Comparison of ENCODE assay signal across 1 cellular context in genomic region chr9:36572515-36573418, GRCh38.
TF ChIP-seq lines count a peak whose summit lies in the region.

MELK (plus strand) TSS chr9:36572895; CDS start chr9:36581682, 8,787 bp downstream.

TF ChIP-seq in HEK293, 187 proteins besides CTCF, POLR2A, EP300 and RAD21 (continued from another document):
- 0 out of 2 replicates have a peak, but pooled peaks have one; percentile 41 for TF ChIP-seq ZSCAN30 (tag by site-specific recombination; IDR thresholded peaks at IDR 0.05)
- TF ChIP-seq REST (tag by site-specific recombination; IDR thresholded peaks at IDR 0.05) = peak; percentile 17; the same call in 1 of the 2 replicates
- TF ChIP-seq KLF9 (tag by site-specific recombination; IDR thresholded peaks at IDR 0.05; ENCODE audit: low read depth) = peak; percentile 54
- TF ChIP-seq KLF8 (tag by site-specific recombination; IDR thresholded peaks at IDR 0.05) = peak; percentile 27; the same call in 1 of the 2 replicates
- peak; percentile 33; the same call in 1 of the 2 replicates for TF ChIP-seq KLF10 (tag by site-specific recombination; IDR thresholded peaks at IDR 0.05)
- TF ChIP-seq SP2 (tag by site-specific recombination; IDR thresholded peaks at IDR 0.05) = peak; percentile 48
- no peak for TF ChIP-seq ZBTB21 (tag by site-specific recombination; IDR thresholded peaks at IDR 0.05)
- TF ChIP-seq ZNF16 (tag by site-specific recombination; IDR thresholded peaks at IDR 0.05; ENCODE audit: low read depth) = no peak
- TF ChIP-seq, protein P1, sequence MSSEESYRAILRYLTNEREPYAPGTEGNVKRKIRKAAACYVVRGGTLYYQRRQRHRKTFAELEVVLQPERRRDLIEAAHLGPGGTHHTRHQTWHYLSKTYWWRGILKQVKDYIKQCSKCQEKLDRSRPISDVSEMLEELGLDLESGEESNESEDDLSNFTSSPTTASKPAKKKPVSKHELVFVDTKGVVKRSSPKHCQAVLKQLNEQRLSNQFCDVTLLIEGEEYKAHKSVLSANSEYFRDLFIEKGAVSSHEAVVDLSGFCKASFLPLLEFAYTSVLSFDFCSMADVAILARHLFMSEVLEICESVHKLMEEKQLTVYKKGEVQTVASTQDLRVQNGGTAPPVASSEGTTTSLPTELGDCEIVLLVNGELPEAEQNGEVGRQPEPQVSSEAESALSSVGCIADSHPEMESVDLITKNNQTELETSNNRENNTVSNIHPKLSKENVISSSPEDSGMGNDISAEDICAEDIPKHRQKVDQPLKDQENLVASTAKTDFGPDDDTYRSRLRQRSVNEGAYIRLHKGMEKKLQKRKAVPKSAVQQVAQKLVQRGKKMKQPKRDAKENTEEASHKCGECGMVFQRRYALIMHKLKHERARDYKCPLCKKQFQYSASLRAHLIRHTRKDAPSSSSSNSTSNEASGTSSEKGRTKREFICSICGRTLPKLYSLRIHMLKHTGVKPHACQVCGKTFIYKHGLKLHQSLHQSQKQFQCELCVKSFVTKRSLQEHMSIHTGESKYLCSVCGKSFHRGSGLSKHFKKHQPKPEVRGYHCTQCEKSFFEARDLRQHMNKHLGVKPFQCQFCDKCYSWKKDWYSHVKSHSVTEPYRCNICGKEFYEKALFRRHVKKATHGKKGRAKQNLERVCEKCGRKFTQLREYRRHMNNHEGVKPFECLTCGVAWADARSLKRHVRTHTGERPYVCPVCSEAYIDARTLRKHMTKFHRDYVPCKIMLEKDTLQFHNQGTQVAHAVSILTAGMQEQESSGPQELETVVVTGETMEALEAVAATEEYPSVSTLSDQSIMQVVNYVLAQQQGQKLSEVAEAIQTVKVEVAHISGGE (tag by site-specific recombination; conservative IDR thresholded peaks at IDR 0.05; ENCODE audit: low read depth) = peak; percentile 79
- peak; percentile 52; the same call in 1 of the 2 replicates for TF ChIP-seq ZBTB20 (tag by site-specific recombination; IDR thresholded peaks at IDR 0.05)
- peak; percentile 40 for TF ChIP-seq ZNF660 (tag by site-specific recombination; IDR thresholded peaks at IDR 0.05)
- TF ChIP-seq PBX3 (CRISPR knock-in tag; IDR thresholded peaks at IDR 0.05) = no peak; the same call in 1 of the 2 replicates
